ENCODE assay signal across 8 cellular contexts in genomic region chr18:29874519-29875098, GRCh38.
A peak's percentile ranks its signal among the peaks of the same experiment; 100 is the strongest.
DNase-seq lines count a peak whose midpoint lies in the region; ATAC-seq and TF ChIP-seq lines count a peak whose summit lies in the region.
"Had no signal": no experiment of that assay in that cellular context is flagged by ENCODE, and none has a peak within 500 bp of the region (broad histone marks: within the 10 kb centered on the region; RNA-seq: fewer than 3 reads in every experiment).

No MANE protein-coding gene starts in this region.

- H3K9ac ChIP-seq in Karpas-422 (ENCODE audit: low read length): no peak overlapping the region

- no peaks in the 10 kb centered on the region for H4K20me1 ChIP-seq in Karpas-422 (ENCODE audit: insufficient read depth, low read depth, low read length)

- H3K9me3 ChIP-seq in Karpas-422 (ENCODE audit: low read length): 0 out of 2 replicates have a peak, but pooled peaks cover 3% of the 10 kb centered on the region
- H3K9me3 ChIP-seq: neutrophil had no signal

- ATAC-seq in HG02938 (IDR thresholded peaks at IDR 0.05; ENCODE audit: unreplicated experiment): no peak

- no peaks in the 10 kb centered on the region for H3K27me3 ChIP-seq in Karpas-422 (ENCODE audit: low read length)
- H3K27me3 ChIP-seq in kidney epithelial cell (ENCODE audit: control insufficient read depth, insufficient read depth, low read length): no peaks in the 10 kb centered on the region
- H3K27me3 ChIP-seq: neutrophil had no signal

- H3K9me2 ChIP-seq in Karpas-422 (replicated peaks; ENCODE audit: insufficient read depth, low read length): no peaks in the 10 kb centered on the region

- no peaks in the 10 kb centered on the region for H3K36me3 ChIP-seq in Karpas-422 (ENCODE audit: insufficient read depth, low read length)
- no peaks in the 10 kb centered on the region for H3K36me3 ChIP-seq in kidney epithelial cell (ENCODE audit: control insufficient read depth, insufficient read depth, low read length)
- H3K36me3 ChIP-seq: neutrophil had no signal

- TF ChIP-seq CTCF in GM12865 (IDR thresholded peaks at IDR 0.05; ENCODE audit: insufficient read depth, low read depth, low read length, missing control alignments): peak; percentile 46
- TF ChIP-seq CTCF in kidney epithelial cell (IDR thresholded peaks at IDR 0.05; ENCODE audit: insufficient read depth, low read length, poor library complexity, severe bottlenecking): peak; percentile 55

- DNase-seq in GM12865 (ENCODE audit: low read depth) (peak; percentile 37), Karpas-422 (peak; percentile 75), SW480 (ENCODE audit: low spot score) (peak; percentile 11), kidney epithelial cell (ENCODE audit: low read depth) (peak; percentile 5), GOT3 (lab: John Stamatoyannopoulos, UW) (no peak), AG08395 (ENCODE audit: low spot score) (no peak)

- no peak overlapping the region for H2AFZ ChIP-seq in Karpas-422 (ENCODE audit: low read length)

- no peak overlapping the region for H3K4me2 ChIP-seq in Karpas-422 (ENCODE audit: low read depth, low read length, poor library complexity, severe bottlenecking)

- no peaks in the 10 kb centered on the region for H3K79me2 ChIP-seq in Karpas-422 (ENCODE audit: low read length)

- H3K4me3 ChIP-seq in GM12865 (ENCODE audit: low read depth, low read length): no peak overlapping the region
- no peak overlapping the region for H3K4me3 ChIP-seq in Karpas-422 (ENCODE audit: low read length)
- H3K4me3 ChIP-seq in kidney epithelial cell (ENCODE audit: low read depth, low read length): no peak overlapping the region

- H3K27ac ChIP-seq in Karpas-422 (ENCODE audit: low read length): no peak overlapping the region
- H3K27ac ChIP-seq: neutrophil had no signal

- no peaks in the 10 kb centered on the region for H3K4me1 ChIP-seq in Karpas-422 (ENCODE audit: low read length)

Comparison
In these comparisons a context has a peak if more than half of its experiments do, and no peak if none do; other contexts are left out.
1. DNase-seq: peak in GM12865 (single experiment), Karpas-422 (single experiment), SW480 (single experiment) and kidney epithelial cell (single experiment); none in GOT3 (single experiment) and AG08395 (single experiment).